8 cellular contexts compared by ENCODE assay signal in genomic region chr14:69535230-69535848, GRCh38. TPM values are rescaled to one million over a fixed set of nuclear protein-coding genes. Genes with fewer than 3 reads are reported as not detected.
DNase-seq lines count a peak whose midpoint lies in the region; ATAC-seq and TF ChIP-seq lines count a peak whose summit lies in the region.

No MANE protein-coding gene starts in this region.

- intact Hi-C loops in spleen (cut with DNase I; ENCODE audit: low total_unique reads) = no loop called here

- H3K4me2 ChIP-seq in DOHH2 (ENCODE audit: low read length) (no peak overlapping the region), hepatocyte (no peak overlapping the region)

- H3K4me3 ChIP-seq in DOHH2 (ENCODE audit: low read length) = no peak overlapping the region
- no peak overlapping the region for H3K4me3 ChIP-seq in adipocyte (ENCODE audit: low read length)
- H3K4me3 ChIP-seq in hepatocyte = no peak overlapping the region
- no peak overlapping the region for H3K4me3 ChIP-seq in spleen

- no peak overlapping the region for H2AFZ ChIP-seq in hepatocyte

- no peaks in the 10 kb centered on the region for H3K36me3 ChIP-seq in DOHH2 (ENCODE audit: control insufficient read depth, low read length)
- H3K36me3 ChIP-seq in adipocyte (ENCODE audit: control insufficient read depth, insufficient read depth, low read length, severe bottlenecking) = no peaks in the 10 kb centered on the region
- no peaks in the 10 kb centered on the region for H3K36me3 ChIP-seq in hepatocyte (replicated peaks; ENCODE audit: insufficient read depth, low read depth)
- no peaks in the 10 kb centered on the region for H3K36me3 ChIP-seq in spleen

- WGBS in hepatocyte (ENCODE audit: low lambda C conversion rate, missing lambda C conversion rate) = 0% methylated on average over 4 of the region's 4 CpGs
- 3 to 12% (median 11%) methylated on average over 3 to 4 of the region's 4 CpGs for WGBS in spleen, 5 donors

- ATAC-seq in HG03354 (IDR thresholded peaks at IDR 0.05; ENCODE audit: poor library complexity, severe bottlenecking, unreplicated experiment) = no peak

- no peaks in the 10 kb centered on the region for H3F3A ChIP-seq in DOHH2 (ENCODE audit: control insufficient read depth, insufficient read depth)

- TF ChIP-seq POLR2A in spleen (IDR thresholded peaks at IDR 0.05) = no peak

- H3K9me2 ChIP-seq in DOHH2 (replicated peaks; ENCODE audit: control insufficient read depth, low read length) = no peaks in the 10 kb centered on the region
- H3K9me2 ChIP-seq in hepatocyte (replicated peaks; ENCODE audit: insufficient read depth) = no peaks in the 10 kb centered on the region

- H3K27ac ChIP-seq in DOHH2 (ENCODE audit: low read depth, low read length) = no peak overlapping the region
- H3K27ac ChIP-seq in hepatocyte = no peak overlapping the region
- H3K27ac ChIP-seq in spleen = no peak overlapping the region

- TF ChIP-seq CTCF in DOHH2 (IDR thresholded peaks at IDR 0.05; ENCODE audit: low read depth, low read length, poor library complexity, severe bottlenecking) (peak; percentile 49), hepatocyte (IDR thresholded peaks at IDR 0.05; ENCODE audit: poor library complexity) (peak; percentile 79), spleen (IDR thresholded peaks at IDR 0.05 in 8 of 11, conservative IDR thresholded peaks at IDR 0.05 in 3 of 11) (peak in 6 of 11 experiments; percentile 16 to 52 (median 30))

- H3K9me3 ChIP-seq in DOHH2 (ENCODE audit: control insufficient read depth, insufficient read depth, low read length) (no peaks in the 10 kb centered on the region), adipocyte (ENCODE audit: control insufficient read depth, low read length) (peaks cover 6% of the 10 kb centered on the region), hepatocyte (ENCODE audit: low read depth) (no peaks in the 10 kb centered on the region), spleen (no peaks in the 10 kb centered on the region)

- H3K27me3 ChIP-seq in DOHH2 (ENCODE audit: control insufficient read depth, low read length) (peaks cover 30% of the 10 kb centered on the region; the same call in 1 of the 2 replicates), adipocyte (replicated peaks; ENCODE audit: control insufficient read depth, insufficient read depth, low read length) (peaks cover 34% of the 10 kb centered on the region), hepatocyte (peaks cover 3% of the 10 kb centered on the region), spleen (replicated peaks in 1 of 7) (peaks cover 0 to 58% (median 0%) of the 10 kb centered on the region in 7 donors)

- H3K4me1 ChIP-seq in DOHH2 (ENCODE audit: control insufficient read depth, low read length) (no peaks in the 10 kb centered on the region), adipocyte (ENCODE audit: control insufficient read depth, insufficient read depth, low read length) (peaks cover 6% of the 10 kb centered on the region), hepatocyte (ENCODE audit: insufficient read depth) (no peaks in the 10 kb centered on the region), spleen (no peaks in the 10 kb centered on the region)

- H3K9ac ChIP-seq in adipocyte (ENCODE audit: low read length) = no peak overlapping the region

- peak; percentile 86 for DNase-seq in NCI-H1694 (lab: John Stamatoyannopoulos, UW)
- DNase-seq in adipocyte (ENCODE audit: low read depth) = peak; percentile 78
- DNase-seq in hepatocyte (ENCODE audit: low spot score) = peak; percentile 72
- DNase-seq in spleen = no peak
- no peak for DNase-seq in germinal center (ENCODE audit: low spot score)
- no peak for DNase-seq in NCI-H2029 treated with DMSO at 0.1 percent for 48 hours (lab: John Stamatoyannopoulos, UW)

- H3K79me2 ChIP-seq in DOHH2 (ENCODE audit: control insufficient read depth, low read length) (no peaks in the 10 kb centered on the region), hepatocyte (no peaks in the 10 kb centered on the region)

- H4K20me1 ChIP-seq in DOHH2 (ENCODE audit: control insufficient read depth, insufficient read depth, low read depth, low read length) (no peaks in the 10 kb centered on the region), hepatocyte (ENCODE audit: insufficient read depth, poor library complexity, severe bottlenecking) (no peaks in the 10 kb centered on the region)

RNA-seq across cellular contexts. Expression of gene CCDC177, which starts 39.3 kb away (rescaled TPM):
- total RNA-seq in hepatocyte (0.23 TPM in 1 of 2 replicates, not detected in the other), spleen (not detected)
- polyA plus RNA-seq in hepatocyte (not detected in 2 replicates), spleen (not detected)

RNA-seq across cellular contexts. Expression of gene PLEKHD1, which starts 50.8 kb away (rescaled TPM):
- total RNA-seq in hepatocyte (not detected in 2 replicates), spleen (under 1 TPM in 6 of 7 donors, not detected in 1; 0.07 to 0.46 (median 0.22) TPM)
- polyA plus RNA-seq in hepatocyte (not detected in 2 replicates), spleen (under 1 TPM; 0.06 to 0.17 (median 0.09) TPM)

Comparison
In these comparisons a context has a peak if more than half of its experiments do, and no peak if none do; other contexts are left out.
1. DNase-seq: peak in NCI-H1694 (single experiment), adipocyte (single experiment) and hepatocyte (single experiment); none in spleen (single experiment), germinal center (single experiment) and NCI-H2029 treated with DMSO at 0.1 percent for 48 hours (single experiment).
2. Peak in every context shown above with its lines, with median percentiles within 50 percentile points of each other: CTCF ChIP-seq.